ENCODE assay signal across 19 cellular contexts in the genomic region with DNA sequence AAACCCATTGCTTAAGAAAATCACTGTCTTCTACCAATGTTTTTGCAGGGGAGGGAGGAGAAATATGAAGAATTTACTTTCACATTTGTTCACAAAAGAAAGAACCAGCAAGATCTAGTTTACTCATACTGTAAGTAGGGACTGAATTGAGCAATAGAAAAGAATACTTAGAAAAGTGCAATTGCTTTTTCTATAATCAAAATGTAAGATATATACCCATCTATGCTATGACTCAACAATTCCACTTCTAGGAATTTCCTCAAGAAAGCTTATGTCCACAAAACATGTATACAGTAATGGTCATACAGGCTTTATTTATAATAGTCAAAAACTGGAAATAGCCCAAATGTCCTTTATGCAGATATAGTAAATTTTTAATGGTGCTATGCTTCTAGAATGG.
DNase-seq lines count a peak whose midpoint lies in the region; ATAC-seq and TF ChIP-seq lines count a peak whose summit lies in the region.
"Had no signal": no experiment of that assay in that cellular context is flagged by ENCODE, and none has a peak within 500 bp of the region (broad histone marks: within the 10 kb centered on the region; RNA-seq: fewer than 3 reads in every experiment).

No MANE protein-coding gene starts in this region.

- no peak overlapping the region for H2BK5ac ChIP-seq in IMR-90 (ENCODE audit: low read depth, low read length, poor library complexity, severe bottlenecking)

- H3K27me3 ChIP-seq in IMR-90 (ENCODE audit: control insufficient read depth, insufficient read depth, low read length), result no peaks in the 10 kb centered on the region
- H3K27me3 ChIP-seq: upper lobe of right lung had no signal

- H3K56ac ChIP-seq in IMR-90 (ENCODE audit: extremely low read depth, insufficient read depth, low read length), result no peak overlapping the region

- H3K18ac ChIP-seq in IMR-90 (ENCODE audit: low read depth, low read length), result no peak overlapping the region

- intact Hi-C loops in IMR-90 (cut with micrococcal nuclease), result no loop called here

- no peak overlapping the region for H2AK5ac ChIP-seq in IMR-90 (ENCODE audit: low read depth, low read length)

- DNase-seq in EL (peak; percentile 23), IMR-90 (peak; percentile 94), choroid plexus epithelial cell (ENCODE audit: low read depth) (peak; percentile 75), iris pigment epithelial cell (ENCODE audit: low read depth) (peak; percentile 90), cerebellum (ENCODE audit: low spot score) (no peak), NCI-H526 treated with DMSO at 0.1 percent for 48 hours (lab: John Stamatoyannopoulos, UW) (no peak)
- DNase-seq: activated effector memory CD4-positive, alpha-beta T cell treated with Interleukin-2 at 50 U/mL for 16 hours; AML-193; central memory CD4-positive, alpha-beta T cell; effector CD4-positive, alpha-beta T cell; lower lobe of right lung; NCI-H1436 treated with DMSO at 0.1 percent for 48 hours; NCI-H2171; Right ventricle myocardium superior; upper lobe of right lung had no signal

- peak; percentile 88 for ATAC-seq in IMR-90 (ENCODE audit: low read depth)
- ATAC-seq in HG02571 (IDR thresholded peaks at IDR 0.05; ENCODE audit: unreplicated experiment), result no peak
- ATAC-seq: esophagus mucosa, HCT116, HepG2, lower lobe of right lung, upper lobe of right lung had no signal

- H3K79me1 ChIP-seq in IMR-90 (ENCODE audit: low read depth in 1 of 2, low read length in 2 of 2), result no peaks in the 10 kb centered on the region

- no peak for TF ChIP-seq POLR2A in IMR-90 (IDR thresholded peaks at IDR 0.05; ENCODE audit: low read depth, low read length)

- H3K9me3 ChIP-seq in IMR-90 (ENCODE audit: control insufficient read depth, insufficient read depth, low read length), result no peaks in the 10 kb centered on the region
- H3K9me3 ChIP-seq: lower lobe of right lung, upper lobe of right lung had no signal

- TF ChIP-seq CTCF in IMR-90 (conservative IDR thresholded peaks at IDR 0.05; ENCODE audit: low read depth, low read length), result no peak
- TF ChIP-seq CTCF in choroid plexus epithelial cell (conservative IDR thresholded peaks at IDR 0.05; ENCODE audit: low read depth, low read length), result no peak

- in situ Hi-C loops in IMR-90 (cut with MboI; ENCODE audit: low sequenced_read_pairs), result no loop called here

- no peaks in the 10 kb centered on the region for H3K36me3 ChIP-seq in IMR-90 (ENCODE audit: control insufficient read depth, insufficient read depth, low read length)
- H3K36me3 ChIP-seq: lower lobe of right lung, upper lobe of right lung had no signal

- no peak overlapping the region for H2BK15ac ChIP-seq in IMR-90 (ENCODE audit: low read depth, low read length)

- TF ChIP-seq RAD21 in IMR-90 (IDR thresholded peaks at IDR 0.05; ENCODE audit: low read length), result no peak

- no peaks in the 10 kb centered on the region for H4K20me1 ChIP-seq in IMR-90 (ENCODE audit: insufficient read depth, low read length)

- H3K4me2 ChIP-seq in IMR-90 (ENCODE audit: low read depth, low read length), result peak overlapping the region; percentile 69; the same call in 1 of the 2 replicates

- H2AK9ac ChIP-seq in IMR-90 (replicated peaks; ENCODE audit: low read depth, low read length, poor library complexity), result no peak overlapping the region

- CTCF ChIA-PET in IMR-90 (lab: Yijun Ruan, JAX), result interaction anchor here (0.6 to 1.0 kb wide), 2 partner anchors 48 to 251 kb away, joined by 3 read pairs; no protein-coding TSS in a partner anchor

- no peak overlapping the region for H3K9ac ChIP-seq in IMR-90 (ENCODE audit: low read depth, low read length)

- H2AFZ ChIP-seq in IMR-90 (replicated peaks; ENCODE audit: low read length, poor library complexity), result no peak overlapping the region

- peaks cover 6% of the 10 kb centered on the region; the same call in 1 of the 2 replicates for H3K4me1 ChIP-seq in IMR-90 (ENCODE audit: control insufficient read depth, insufficient read depth, low read length)
- H3K4me1 ChIP-seq: lower lobe of right lung had no signal

- no peak overlapping the region for H4K91ac ChIP-seq in IMR-90 (ENCODE audit: insufficient read depth, low read depth, low read length)

- POLR2A ChIA-PET in IMR-90 (lab: Charles Lee; ENCODE audit: unreplicated experiment), result no interaction called here

- H4K8ac ChIP-seq in IMR-90 (ENCODE audit: low read depth in 2 of 2, low read length in 2 of 2), result no peak overlapping the region

- no peak overlapping the region for H3K27ac ChIP-seq in IMR-90 (ENCODE audit: insufficient read depth, low read length)
- H3K27ac ChIP-seq: lower lobe of right lung, upper lobe of right lung had no signal

- H2BK120ac ChIP-seq in IMR-90 (ENCODE audit: low read depth, low read length), result no peak overlapping the region

- no TSS peak for BruUV-seq in IMR-90 (replicated peaks; lab: Mats Ljungman, UMichigan)

- dilution Hi-C loops in IMR-90 (cut with HindIII; ENCODE audit: low sequenced_read_pairs, unreplicated experiment), result no loop called here

- H3K4ac ChIP-seq in IMR-90 (ENCODE audit: low read depth, low read length), result no peak overlapping the region

- H3K4me3 ChIP-seq in IMR-90 (ENCODE audit: insufficient read depth, low read depth, low read length), result no peak overlapping the region
- no peak overlapping the region for H3K4me3 ChIP-seq in choroid plexus epithelial cell (ENCODE audit: low read depth, low read length)
- H3K4me3 ChIP-seq: lower lobe of right lung, upper lobe of right lung had no signal

- no peak overlapping the region for H3K14ac ChIP-seq in IMR-90 (replicated peaks; ENCODE audit: low read depth, low read length)

- no peak overlapping the region for H2BK20ac ChIP-seq in IMR-90 (ENCODE audit: low read depth, low read length)

- no peaks in the 10 kb centered on the region for H3K9me1 ChIP-seq in IMR-90 (ENCODE audit: insufficient read depth, low read length)

- no peak overlapping the region for H4K5ac ChIP-seq in IMR-90 (ENCODE audit: low read depth, low read length)

- H3K23ac ChIP-seq in IMR-90 (ENCODE audit: low read depth, low read length), result no peak overlapping the region

TF ChIP-seq in IMR-90, 13 proteins besides CTCF, POLR2A, EP300 and RAD21:
- TF ChIP-seq, protein P1, sequence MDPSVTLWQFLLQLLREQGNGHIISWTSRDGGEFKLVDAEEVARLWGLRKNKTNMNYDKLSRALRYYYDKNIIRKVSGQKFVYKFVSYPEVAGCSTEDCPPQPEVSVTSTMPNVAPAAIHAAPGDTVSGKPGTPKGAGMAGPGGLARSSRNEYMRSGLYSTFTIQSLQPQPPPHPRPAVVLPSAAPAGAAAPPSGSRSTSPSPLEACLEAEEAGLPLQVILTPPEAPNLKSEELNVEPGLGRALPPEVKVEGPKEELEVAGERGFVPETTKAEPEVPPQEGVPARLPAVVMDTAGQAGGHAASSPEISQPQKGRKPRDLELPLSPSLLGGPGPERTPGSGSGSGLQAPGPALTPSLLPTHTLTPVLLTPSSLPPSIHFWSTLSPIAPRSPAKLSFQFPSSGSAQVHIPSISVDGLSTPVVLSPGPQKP (IDR thresholded peaks at IDR 0.05; ENCODE audit: borderline replicate concordance, low read depth, low read length), result no peak
- TF ChIP-seq MAFK (IDR thresholded peaks at IDR 0.05; ENCODE audit: low read depth, low read length), result peak; percentile 6; the same call in 1 of the 2 replicates
- TF ChIP-seq RCOR1 (IDR thresholded peaks at IDR 0.05; ENCODE audit: insufficient replicate concordance, low read length), result no peak
- peak; percentile 95 for TF ChIP-seq CEBPB (IDR thresholded peaks at IDR 0.05; ENCODE audit: low read depth, low read length)
- TF ChIP-seq MAZ (IDR thresholded peaks at IDR 0.05; ENCODE audit: borderline replicate concordance, low read depth, low read length), result no peak
- no peak for TF ChIP-seq CHD1 (IDR thresholded peaks at IDR 0.05; ENCODE audit: low read depth, low read length)
- no peak for TF ChIP-seq RFX5 (IDR thresholded peaks at IDR 0.05; ENCODE audit: low read depth, low read length)
- TF ChIP-seq MXI1 (IDR thresholded peaks at IDR 0.05; ENCODE audit: borderline replicate concordance, low read depth, low read length), result no peak
- no peak for TF ChIP-seq BHLHE40 (IDR thresholded peaks at IDR 0.05; ENCODE audit: low read depth, low read length)
- no peak for TF ChIP-seq NFE2L2 (IDR thresholded peaks at IDR 0.05; ENCODE audit: low read depth, low read length)
- peak; percentile 70 for TF ChIP-seq FOS (IDR thresholded peaks at IDR 0.05; ENCODE audit: low read depth, low read length)
- TF ChIP-seq USF2 (IDR thresholded peaks at IDR 0.05; ENCODE audit: low read depth, low read length), result no peak
- no peak for TF ChIP-seq SMC3 (IDR thresholded peaks at IDR 0.05; ENCODE audit: low read depth, low read length)
TF ChIP-seq in IMR-90: peak in this region for 3.

Comparison
In these comparisons a context has a peak if more than half of its experiments do, and no peak if none do; other contexts are left out.
1. DNase-seq: peak in EL (single experiment), IMR-90 (single experiment), choroid plexus epithelial cell (single experiment) and iris pigment epithelial cell (single experiment); none in cerebellum (single experiment) and NCI-H526 treated with DMSO at 0.1 percent for 48 hours (single experiment).